Comparison of ENCODE assay signal across 11 cellular contexts in genomic region chr5:24644757-24645156, GRCh38. TPM values are rescaled to one million over a fixed set of nuclear protein-coding genes. Genes with fewer than 3 reads are reported as not detected.
DNase-seq lines count a peak whose midpoint lies in the region; TF ChIP-seq lines count a peak whose summit lies in the region.
"Had no signal": no experiment of that assay in that cellular context is flagged by ENCODE, and none has a peak within 500 bp of the region (broad histone marks: within the 10 kb centered on the region; RNA-seq: fewer than 3 reads in every experiment).

Gene CDH10, minus strand, starts transcription at chr5:24644978. Its CDS starts 51,488 bp downstream, at chr5:24593490.

- H3K9ac ChIP-seq in Karpas-422 (ENCODE audit: low read length): no peak within 1 kb of the TSS

- H3K4me1 ChIP-seq in Karpas-422 (ENCODE audit: low read length): no peaks in the 10 kb centered on the region

- no peaks in the 10 kb centered on the region for H3K9me3 ChIP-seq in Karpas-422 (ENCODE audit: low read length)

- H3K27ac ChIP-seq in VCaP (0 out of 2 replicates have a peak within 1 kb of the TSS, but pooled peaks have one; percentile 18), substantia nigra (ENCODE audit: low read depth, low read length, poor library complexity, severe bottlenecking) (no peak within 1 kb of the TSS), Karpas-422 (ENCODE audit: low read length) (no peak within 1 kb of the TSS)

- no peaks in the 10 kb centered on the region for H3K36me3 ChIP-seq in Karpas-422 (ENCODE audit: insufficient read depth, low read length)

- H3K4me3 ChIP-seq in Karpas-422 (ENCODE audit: low read length): no peak within 1 kb of the TSS

- H3K27me3 ChIP-seq in Karpas-422 (ENCODE audit: low read length): no peaks in the 10 kb centered on the region

- no peak within 1 kb of the TSS for H2AFZ ChIP-seq in Karpas-422 (ENCODE audit: low read length)

- H3K4me2 ChIP-seq in Karpas-422 (ENCODE audit: low read depth, low read length, poor library complexity, severe bottlenecking): no peak within 1 kb of the TSS

- H3K9me2 ChIP-seq in Karpas-422 (replicated peaks; ENCODE audit: insufficient read depth, low read length): no peaks in the 10 kb centered on the region

- DNase-seq in DMS 273 (lab: John Stamatoyannopoulos, UW; ENCODE audit: unreplicated experiment) (peak; percentile 5), DMS 273 treated with DMSO at 0.1 percent for 48 hours (lab: John Stamatoyannopoulos, UW) (no peak), hypothalamus (lab: John Stamatoyannopoulos, UW) (peak in 42 of 51 donors; percentile 1 to 80 (median 52)), substantia nigra (lab: John Stamatoyannopoulos, UW) (peak in 38 of 49 donors; percentile 2 to 81 (median 32)), Karpas-422 (no peak), T-helper 9 cell (no peak)
- DNase-seq in activated CD8-positive, alpha-beta memory T cell treated with anti-CD3 and anti-CD28 coated beads, Interleukin-2, amount 50 U/mL, for 4 hours: no peak
- DNase-seq: 8988T, left cardiac atrium, MV-4-11 had no signal

- no peak for TF ChIP-seq CTCF in VCaP (conservative IDR thresholded peaks at IDR 0.05)

- no peaks in the 10 kb centered on the region for H3K79me2 ChIP-seq in Karpas-422 (ENCODE audit: low read length)

- H4K20me1 ChIP-seq in Karpas-422 (ENCODE audit: insufficient read depth, low read depth, low read length): no peaks in the 10 kb centered on the region

RNA-seq across cellular contexts. Expression of gene CDH10, which starts in this region (rescaled TPM):
- total RNA-seq in Karpas-422 (2014; rRNA removed; shearing (Covaris generic); ENCODE audit: low replicate concordance): not detected in 2 replicates

Comparison
In these comparisons a context has a peak if more than half of its experiments do, and no peak if none do; other contexts are left out.
1. DNase-seq: peak in DMS 273 (single experiment), hypothalamus (42 of 51) and substantia nigra (38 of 49); none in DMS 273 treated with DMSO at 0.1 percent for 48 hours (single experiment), activated CD8-positive, alpha-beta memory T cell treated with anti-CD3 and anti-CD28 coated beads, Interleukin-2, amount 50 U/mL, for 4 hours (single experiment), Karpas-422 (single experiment) and T-helper 9 cell (single experiment).